Comparison of ENCODE assay signal across 9 cellular contexts in the genomic region with DNA sequence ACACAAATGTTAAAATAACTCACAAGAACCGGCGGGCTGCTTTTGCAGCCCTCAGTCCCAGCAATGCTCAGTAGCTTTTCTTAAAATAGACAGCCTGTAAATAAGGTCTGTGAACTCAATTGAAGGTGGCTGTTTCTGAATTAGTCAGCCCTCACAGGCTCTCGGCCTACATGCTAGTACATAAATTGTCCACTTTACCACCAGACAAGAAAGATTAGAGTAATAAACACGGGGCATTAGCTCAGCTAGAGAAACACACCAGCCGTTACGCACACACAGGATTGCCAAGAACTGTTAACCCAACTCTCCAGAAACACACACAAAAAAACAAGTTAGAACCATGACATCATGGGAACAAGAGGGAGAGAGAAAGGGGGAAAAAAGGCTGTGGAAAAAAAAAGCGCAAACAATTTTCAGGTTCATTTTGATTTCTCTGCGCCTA.
A peak's percentile ranks its signal among the peaks of the same experiment; 100 is the strongest.
DNase-seq lines count a peak whose midpoint lies in the region; ATAC-seq and TF ChIP-seq lines count a peak whose summit lies in the region.
"Had no signal": no experiment of that assay in that cellular context is flagged by ENCODE, and none has a peak within 500 bp of the region (broad histone marks: within the 10 kb centered on the region; RNA-seq: fewer than 3 reads in every experiment).

No MANE protein-coding gene starts in this region.

- H3K4me1 Mint-ChIP-seq in central memory CD8-positive, alpha-beta T cell, result peaks cover 31% of the 10 kb centered on the region
- H3K4me1 Mint-ChIP-seq: CD4-positive, CD25-positive, alpha-beta regulatory T cell had no signal

- no peaks in the 10 kb centered on the region for H4K20me1 ChIP-seq in mammary epithelial cell (ENCODE audit: insufficient read depth, low read length)

- H3K36me3 ChIP-seq in breast epithelium, result no peaks in the 10 kb centered on the region
- H3K36me3 ChIP-seq in mammary epithelial cell (ENCODE audit: insufficient read depth, low read length), result no peaks in the 10 kb centered on the region
- H3K36me3 ChIP-seq in neutrophil, result no peaks in the 10 kb centered on the region

- H3K4me1 ChIP-seq in breast epithelium (peaks cover 0 to 5% of the 10 kb centered on the region in 2 donors), mammary epithelial cell (ENCODE audit: insufficient read depth, low read length) (no peaks in the 10 kb centered on the region), neutrophil (ENCODE audit: control insufficient read depth in 1 of 2, insufficient read depth in 1 of 2, low read depth in 1 of 2, low read length in 1 of 2) (peaks cover 60 to 70% of the 10 kb centered on the region in 2 experiments)

- H3K4me3 Mint-ChIP-seq in central memory CD8-positive, alpha-beta T cell, result no peak overlapping the region
- H3K4me3 Mint-ChIP-seq: CD4-positive, CD25-positive, alpha-beta regulatory T cell had no signal

- dilution Hi-C loops in mammary epithelial cell (cut with HindIII; ENCODE audit: low sequenced_read_pairs), result no loop called here

- peak; percentile 84 for ATAC-seq in HG03196 (IDR thresholded peaks at IDR 0.05; ENCODE audit: unreplicated experiment)
- ATAC-seq in central memory CD8-positive, alpha-beta T cell (replicated peaks; ENCODE audit: extremely low read depth, poor library complexity, severe bottlenecking), result peak; percentile 55

- H3K9me3 Mint-ChIP-seq in central memory CD8-positive, alpha-beta T cell, result no peaks in the 10 kb centered on the region
- H3K9me3 Mint-ChIP-seq: CD4-positive, CD25-positive, alpha-beta regulatory T cell had no signal

- CTCF ChIA-PET in mammary epithelial cell (lab: Charles Lee; ENCODE audit: low non-redundant PET), result no interaction called here

- no peak for DNase-seq in breast epithelium (ENCODE audit: low spot score in 2 of 2)
- no peak for DNase-seq in mammary epithelial cell
- no peak for DNase-seq in central memory CD8-positive, alpha-beta T cell (ENCODE audit: low spot score in 2 of 2)
- DNase-seq in NCI-H510A (lab: John Stamatoyannopoulos, UW), result no peak
- no peak for DNase-seq in KBM-7
- no peak for DNase-seq in activated CD8-positive, alpha-beta memory T cell treated with anti-CD3 and anti-CD28 coated beads for 24 hours
- DNase-seq: CD4-positive, CD25-positive, alpha-beta regulatory T cell had no signal

- H3K9ac ChIP-seq in mammary epithelial cell (ENCODE audit: insufficient read depth, low read length), result no peak overlapping the region

- peaks cover 28% of the 10 kb centered on the region for H3K36me3 Mint-ChIP-seq in central memory CD8-positive, alpha-beta T cell (ENCODE audit: insufficient read depth)
- H3K36me3 Mint-ChIP-seq: CD4-positive, CD25-positive, alpha-beta regulatory T cell had no signal

- H3K79me2 ChIP-seq in mammary epithelial cell (ENCODE audit: insufficient read depth, low read length), result no peaks in the 10 kb centered on the region

- H3K4me2 ChIP-seq in mammary epithelial cell (ENCODE audit: insufficient read depth, low read depth, low read length), result no peak overlapping the region

- in situ Hi-C loops in mammary epithelial cell (cut with MboI; ENCODE audit: low sequenced_read_pairs in 2 of 2), result no loop called here
- in situ Hi-C loops in KBM-7 (cut with MboI; ENCODE audit: low pct_unique_long_range_greater_than_20kb, low sequenced_read_pairs), result no loop called here

- no peak overlapping the region for H2AFZ ChIP-seq in mammary epithelial cell (ENCODE audit: low read depth, low read length)

- H3K27ac Mint-ChIP-seq in central memory CD8-positive, alpha-beta T cell (ENCODE audit: low read depth), result no peak overlapping the region
- H3K27ac Mint-ChIP-seq: CD4-positive, CD25-positive, alpha-beta regulatory T cell had no signal

- no peak for TF ChIP-seq CTCF in breast epithelium (IDR thresholded peaks at IDR 0.05)
- no peak for TF ChIP-seq CTCF in mammary epithelial cell (conservative IDR thresholded peaks at IDR 0.05 in 1 of 2, IDR thresholded peaks at IDR 0.05 in 1 of 2; ENCODE audit: extremely low read depth in 1 of 2, insufficient read depth in 1 of 2, low read depth in 1 of 2, low read length in 2 of 2)
- no peak for TF ChIP-seq CTCF in neutrophil (IDR thresholded peaks at IDR 0.05)

- H3K27ac ChIP-seq in breast epithelium (peak overlapping the region; percentile 16 to 62), mammary epithelial cell (ENCODE audit: insufficient read depth, low read depth, low read length) (no peak overlapping the region), neutrophil (peak overlapping the region; percentile 65)

- no TSS peak for BruUV-seq in mammary epithelial cell (replicated peaks; lab: Mats Ljungman, UMichigan)

- no peak for TF ChIP-seq POLR2A in breast epithelium (IDR thresholded peaks at IDR 0.05)

- H3K9me3 ChIP-seq in breast epithelium (no peaks in the 10 kb centered on the region), mammary epithelial cell (replicated peaks; ENCODE audit: insufficient read depth, low read length) (no peaks in the 10 kb centered on the region), neutrophil (no peaks in the 10 kb centered on the region)

- intact Hi-C loops in breast epithelium (cut with DNase I; ENCODE audit: low total_unique reads) (loop anchor here (5.0 kb wide), 1 partner anchor 1358 kb away; no protein-coding TSS in a partner anchor), mammary epithelial cell (cut with micrococcal nuclease) (no loop called here)

- H3K4me3 ChIP-seq in breast epithelium (no peak overlapping the region), mammary epithelial cell (replicated peaks in 1 of 3; ENCODE audit: insufficient read depth in 1 of 3, low read depth in 2 of 3, low read length in 3 of 3) (no peak overlapping the region), neutrophil (ENCODE audit: low read depth in 1 of 2, low read length in 1 of 2) (no peak overlapping the region)

- H3K27me3 ChIP-seq in breast epithelium (no peaks in the 10 kb centered on the region), mammary epithelial cell (ENCODE audit: insufficient read depth, low read length) (no peaks in the 10 kb centered on the region), neutrophil (no peaks in the 10 kb centered on the region)

- no peaks in the 10 kb centered on the region for H3K27me3 Mint-ChIP-seq in central memory CD8-positive, alpha-beta T cell

- WGBS in mammary epithelial cell (ENCODE audit: low coverage, missing lambda C conversion rate), result 87% methylated on average over 8 of the region's 8 CpGs
